Comparison of ENCODE assay signal across 31 cellular contexts in the genomic region with DNA sequence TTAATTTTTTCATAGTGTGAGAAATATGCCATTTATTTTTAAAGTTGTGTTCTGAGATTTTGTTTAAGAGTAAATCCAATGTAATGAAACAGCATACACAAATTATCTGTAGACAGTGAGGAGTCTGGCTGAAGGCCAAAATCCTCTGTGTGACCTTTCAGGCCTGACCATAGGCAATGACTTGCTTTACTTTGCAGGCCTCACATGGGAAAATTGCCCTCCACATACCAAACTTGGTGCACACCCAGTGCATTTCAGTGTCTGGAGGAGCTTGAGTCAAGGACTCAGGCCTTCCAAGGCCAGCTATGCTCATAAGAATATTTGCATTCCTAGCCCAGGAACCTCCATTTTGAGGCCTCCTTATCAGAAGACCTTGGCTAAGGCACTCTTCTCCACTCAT.
DNase-seq lines count a peak whose midpoint lies in the region; ATAC-seq and TF ChIP-seq lines count a peak whose summit lies in the region.
"Had no signal": no experiment of that assay in that cellular context is flagged by ENCODE, and none has a peak within 500 bp of the region (broad histone marks: within the 10 kb centered on the region; RNA-seq: fewer than 3 reads in every experiment).

No MANE protein-coding gene starts in this region.

- H3K9ac ChIP-seq in neural progenitor cell (no peak overlapping the region), PC-3 (ENCODE audit: low read length) (no peak overlapping the region)
- H3K9ac ChIP-seq: KMS-11 had no signal

- H3K27me3 Mint-ChIP-seq in neural progenitor cell (ENCODE audit: insufficient read depth, low read depth), result no peaks in the 10 kb centered on the region
- no peaks in the 10 kb centered on the region for H3K27me3 Mint-ChIP-seq in CD8-positive, alpha-beta T cell (ENCODE audit: low read depth)
- no peaks in the 10 kb centered on the region for H3K27me3 Mint-ChIP-seq in CD8-positive, alpha-beta memory T cell
- H3K27me3 Mint-ChIP-seq: activated CD4-positive, alpha-beta T cell treated with anti-CD3 and anti-CD28 coated beads for 36 hours; type B pancreatic cell had no signal

- H3K27ac Mint-ChIP-seq in neural progenitor cell, result no peak overlapping the region
- no peak overlapping the region for H3K27ac Mint-ChIP-seq in CD8-positive, alpha-beta T cell
- H3K27ac Mint-ChIP-seq in CD8-positive, alpha-beta memory T cell, result no peak overlapping the region
- H3K27ac Mint-ChIP-seq: activated CD4-positive, alpha-beta T cell treated with anti-CD3 and anti-CD28 coated beads for 36 hours; mesothelial cell of epicardium; type B pancreatic cell had no signal

- H3K79me2 ChIP-seq in neural progenitor cell (ENCODE audit: low read depth) (no peaks in the 10 kb centered on the region), PC-3 (ENCODE audit: low read length) (no peaks in the 10 kb centered on the region)

- peak; percentile 17 for DNase-seq in HT1080 (ENCODE audit: low read depth)
- peak; percentile 77 for DNase-seq in NCI-H226
- peak; percentile 1 for DNase-seq in choroid plexus epithelial cell (ENCODE audit: low read depth)
- no peak for DNase-seq in neural progenitor cell (ENCODE audit: low spot score)
- no peak for DNase-seq in CD8-positive, alpha-beta T cell
- no peak for DNase-seq in PC-3
- no peak for DNase-seq in GOT3 (lab: John Stamatoyannopoulos, UW)
- DNase-seq in CD8-positive, alpha-beta memory T cell, result no peak
- DNase-seq: activated CD4-positive, alpha-beta T cell treated with anti-CD3 and anti-CD28 coated beads for 36 hours; activated CD8-positive, alpha-beta memory T cell treated with anti-CD3 and anti-CD28 coated beads for 24 hours; activated gamma-delta T cell; activated T-cell treated with anti-CD3 and anti-CD28 coated beads, Interleukin-2, amount 50 U/mL, for 1 hour; DMS 273 treated with DMSO at 0.1 percent for 48 hours; effector CD8-positive, alpha-beta T cell; foreskin keratinocyte; heart right ventricle; left ventricle myocardium inferior; MV-4-11; NCI-H1694 treated with DMSO at 0.1 percent for 48 hours; NCI-H2171; NCI-H69; posterior cingulate gyrus; SIG-M5; stimulated activated CD4-positive, alpha-beta T cell treated with anti-CD3 and anti-CD28 coated beads, Interleukin-15, amount 100 ng/mL, for 24 hours; T-helper 1 cell had no signal

- H3K27me3 ChIP-seq in neural progenitor cell (no peaks in the 10 kb centered on the region), PC-3 (ENCODE audit: low read length) (no peaks in the 10 kb centered on the region)
- H3K27me3 ChIP-seq in CD8-positive, alpha-beta T cell (ENCODE audit: insufficient read depth, low read length), result no peaks in the 10 kb centered on the region
- H3K27me3 ChIP-seq in CD8-positive, alpha-beta memory T cell (ENCODE audit: insufficient read depth, low read length, poor library complexity, severe bottlenecking), result no peaks in the 10 kb centered on the region
- H3K27me3 ChIP-seq: body of pancreas, foreskin keratinocyte, heart right ventricle had no signal

- H3F3A ChIP-seq in neural progenitor cell (ENCODE audit: low read depth), result no peaks in the 10 kb centered on the region
- H3F3A ChIP-seq in PC-3 (ENCODE audit: low read length, unreplicated experiment), result no peaks in the 10 kb centered on the region

- POLR2A ChIA-PET in CD8-positive, alpha-beta T cell (lab: Charles Lee), result no interaction called here
- POLR2A ChIA-PET in PC-3 (lab: Charles Lee; ENCODE audit: unreplicated experiment), result no interaction called here
- POLR2A ChIA-PET in CD8-positive, alpha-beta memory T cell (lab: Charles Lee), result no interaction called here

- H3K9me3 ChIP-seq in neural progenitor cell (ENCODE audit: low read depth) (no peaks in the 10 kb centered on the region), PC-3 (ENCODE audit: low read length) (no peaks in the 10 kb centered on the region)
- H3K9me3 ChIP-seq in CD8-positive, alpha-beta T cell (ENCODE audit: low read length), result no peaks in the 10 kb centered on the region
- H3K9me3 ChIP-seq in CD8-positive, alpha-beta memory T cell (ENCODE audit: low read length), result no peaks in the 10 kb centered on the region
- H3K9me3 ChIP-seq: body of pancreas, left ventricle myocardium inferior had no signal

- H3K4me2 ChIP-seq in neural progenitor cell (no peak overlapping the region), PC-3 (ENCODE audit: low read length) (no peak overlapping the region)
- H3K4me2 ChIP-seq: KMS-11, PC-9 had no signal

- H3K27ac ChIP-seq in neural progenitor cell (no peak overlapping the region), PC-3 (ENCODE audit: low read length) (no peak overlapping the region)
- H3K27ac ChIP-seq in CD8-positive, alpha-beta T cell (ENCODE audit: low read depth, low read length), result no peak overlapping the region
- no peak overlapping the region for H3K27ac ChIP-seq in CD8-positive, alpha-beta memory T cell (ENCODE audit: low read depth, low read length)
- H3K27ac ChIP-seq: body of pancreas, foreskin keratinocyte, heart right ventricle, KMS-11, left ventricle myocardium inferior, PC-9 had no signal

- H3K4me1 Mint-ChIP-seq in neural progenitor cell, result no peaks in the 10 kb centered on the region
- no peaks in the 10 kb centered on the region for H3K4me1 Mint-ChIP-seq in CD8-positive, alpha-beta T cell (ENCODE audit: low read depth)
- H3K4me1 Mint-ChIP-seq in CD8-positive, alpha-beta memory T cell, result no peaks in the 10 kb centered on the region
- H3K4me1 Mint-ChIP-seq: activated CD4-positive, alpha-beta T cell treated with anti-CD3 and anti-CD28 coated beads for 36 hours had no signal

- H3K9me2 ChIP-seq in PC-3 (replicated peaks; ENCODE audit: low read length), result no peaks in the 10 kb centered on the region

- no peaks in the 10 kb centered on the region for H3K36me3 Mint-ChIP-seq in neural progenitor cell
- H3K36me3 Mint-ChIP-seq in CD8-positive, alpha-beta T cell, result no peaks in the 10 kb centered on the region
- H3K36me3 Mint-ChIP-seq in CD8-positive, alpha-beta memory T cell, result no peaks in the 10 kb centered on the region
- H3K36me3 Mint-ChIP-seq: mesothelial cell of epicardium, type B pancreatic cell had no signal

- no peak overlapping the region for H3K4me3 ChIP-seq in choroid plexus epithelial cell (ENCODE audit: low read depth, low read length)
- H3K4me3 ChIP-seq in neural progenitor cell, result no peak overlapping the region
- no peak overlapping the region for H3K4me3 ChIP-seq in CD8-positive, alpha-beta T cell (ENCODE audit: low read depth, low read length)
- H3K4me3 ChIP-seq in PC-3 (ENCODE audit: low read length), result no peak overlapping the region
- H3K4me3 ChIP-seq in CD8-positive, alpha-beta memory T cell (ENCODE audit: low read length), result no peak overlapping the region
- H3K4me3 ChIP-seq: body of pancreas, heart right ventricle, left ventricle myocardium inferior, PC-9 had no signal

- intact Hi-C loops in CD8-positive, alpha-beta T cell (cut with DNase I, micrococcal nuclease), result no loop called here
- intact Hi-C loops in PC-3 (cut with micrococcal nuclease), result no loop called here

- ATAC-seq in CD8-positive, alpha-beta T cell, result no peak
- no peak for ATAC-seq in PC-3
- ATAC-seq: activated CD4-positive, alpha-beta T cell treated with anti-CD3 and anti-CD28 coated beads for 36 hours; body of pancreas; foreskin keratinocyte; heart right ventricle had no signal

- no peak overlapping the region for H3K4me3 Mint-ChIP-seq in neural progenitor cell
- no peak overlapping the region for H3K4me3 Mint-ChIP-seq in CD8-positive, alpha-beta T cell
- no peak overlapping the region for H3K4me3 Mint-ChIP-seq in CD8-positive, alpha-beta memory T cell
- H3K4me3 Mint-ChIP-seq: activated CD4-positive, alpha-beta T cell treated with anti-CD3 and anti-CD28 coated beads for 36 hours; mesothelial cell of epicardium; nephron; type B pancreatic cell had no signal

- H4K20me1 ChIP-seq in neural progenitor cell (ENCODE audit: low read depth) (no peaks in the 10 kb centered on the region), PC-3 (ENCODE audit: low read length) (no peaks in the 10 kb centered on the region)

- peaks cover 2% of the 10 kb centered on the region for H3K9me3 Mint-ChIP-seq in neural progenitor cell
- H3K9me3 Mint-ChIP-seq in CD8-positive, alpha-beta T cell, result peaks cover 19% of the 10 kb centered on the region
- H3K9me3 Mint-ChIP-seq in CD8-positive, alpha-beta memory T cell, result peaks cover 7 to 17% (median 11%) of the 10 kb centered on the region in 5 donors
- H3K9me3 Mint-ChIP-seq: nephron had no signal

- H3K4me1 ChIP-seq in neural progenitor cell, result peaks cover 6% of the 10 kb centered on the region
- H3K4me1 ChIP-seq in CD8-positive, alpha-beta T cell (ENCODE audit: insufficient read depth, low read length), result no peaks in the 10 kb centered on the region
- no peaks in the 10 kb centered on the region for H3K4me1 ChIP-seq in PC-3 (ENCODE audit: insufficient read depth, low read length)
- H3K4me1 ChIP-seq in CD8-positive, alpha-beta memory T cell (ENCODE audit: insufficient read depth, low read length), result no peaks in the 10 kb centered on the region
- H3K4me1 ChIP-seq: body of pancreas, foreskin keratinocyte, heart right ventricle had no signal

- no TSS peak for BruUV-seq in PC-3 (replicated peaks; lab: Mats Ljungman, UMichigan)

- no peak for TF ChIP-seq CTCF in choroid plexus epithelial cell (conservative IDR thresholded peaks at IDR 0.05; ENCODE audit: low read depth, low read length)
- TF ChIP-seq CTCF in neural progenitor cell (IDR thresholded peaks at IDR 0.05), result no peak
- TF ChIP-seq CTCF in CD8-positive, alpha-beta T cell (IDR thresholded peaks at IDR 0.05), result no peak
- no peak for TF ChIP-seq CTCF in PC-3 (conservative IDR thresholded peaks at IDR 0.05; ENCODE audit: low read depth, low read length)

- peak overlapping the region; percentile 10 for H2AFZ ChIP-seq in neural progenitor cell (replicated peaks)
- no peak overlapping the region for H2AFZ ChIP-seq in PC-3 (ENCODE audit: low read length)
- H2AFZ ChIP-seq: PC-9 had no signal

- CTCF ChIA-PET in CD8-positive, alpha-beta T cell (lab: Charles Lee), result no interaction called here
- CTCF ChIA-PET in PC-3 (lab: Charles Lee), result no interaction called here
- CTCF ChIA-PET in CD8-positive, alpha-beta memory T cell (lab: Charles Lee), result no interaction called here

- H3K36me3 ChIP-seq in neural progenitor cell, result no peaks in the 10 kb centered on the region
- H3K36me3 ChIP-seq in CD8-positive, alpha-beta T cell (ENCODE audit: insufficient read depth, low read length), result no peaks in the 10 kb centered on the region
- H3K36me3 ChIP-seq in PC-3 (ENCODE audit: low read depth, low read length), result no peaks in the 10 kb centered on the region
- no peaks in the 10 kb centered on the region for H3K36me3 ChIP-seq in CD8-positive, alpha-beta memory T cell (ENCODE audit: insufficient read depth, low read length)
- H3K36me3 ChIP-seq: heart right ventricle, left ventricle myocardium inferior had no signal

Comparison
In these comparisons a context has a peak if more than half of its experiments do, and no peak if none do; other contexts are left out.
1. DNase-seq: peak in HT1080 (single experiment), NCI-H226 (single experiment) and choroid plexus epithelial cell (single experiment); none in neural progenitor cell (single experiment), CD8-positive, alpha-beta T cell (0 of 7), PC-3 (single experiment), GOT3 (single experiment) and CD8-positive, alpha-beta memory T cell (0 of 5).